ENCODE assay signal across 13 cellular contexts in genomic region chr12:96425973-96426372, GRCh38. TPM values are rescaled to one million over a fixed set of nuclear protein-coding genes. Genes with fewer than 3 reads are reported as not detected.
DNase-seq lines count a peak whose midpoint lies in the region; ATAC-seq lines count a peak whose summit lies in the region.
"Had no signal": no experiment of that assay in that cellular context is flagged by ENCODE, and none has a peak within 500 bp of the region (broad histone marks: within the 10 kb centered on the region; RNA-seq: fewer than 3 reads in every experiment).

No MANE protein-coding gene starts in this region.

- no peaks in the 10 kb centered on the region for H3K27me3 ChIP-seq in GM23248 (replicated peaks; ENCODE audit: insufficient read depth)
- no peaks in the 10 kb centered on the region for H3K27me3 ChIP-seq in MG63
- no peaks in the 10 kb centered on the region for H3K27me3 ChIP-seq in mesenchymal stem cell (ENCODE audit: control insufficient read depth in 1 of 2, insufficient read depth in 1 of 2, low read length in 2 of 2)
- H3K27me3 ChIP-seq: tibial artery had no signal

- H2AFZ ChIP-seq in GM23248 (no peak overlapping the region), mesenchymal stem cell (ENCODE audit: low read depth, low read length) (no peak overlapping the region)

- H3K9me2 ChIP-seq in GM23248 (ENCODE audit: insufficient read depth) = no peaks in the 10 kb centered on the region

- H2BK5ac ChIP-seq in mesenchymal stem cell (ENCODE audit: low read depth, low read length, poor library complexity, severe bottlenecking) = no peak overlapping the region

- peaks cover 46% of the 10 kb centered on the region for H3K4me1 Mint-ChIP-seq in activated naive CD8-positive, alpha-beta T cell treated with anti-CD3 and anti-CD28 coated beads, Interleukin-2, amount 50 U/mL, for 24 hours

- in situ Hi-C loops in GM23248 (cut with MboI) = no loop called here

- H3K79me1 ChIP-seq in mesenchymal stem cell (replicated peaks; ENCODE audit: low read length, poor library complexity, severe bottlenecking) = no peaks in the 10 kb centered on the region

- no peaks in the 10 kb centered on the region for H3K27me3 Mint-ChIP-seq in activated naive CD8-positive, alpha-beta T cell treated with anti-CD3 and anti-CD28 coated beads, Interleukin-2, amount 50 U/mL, for 24 hours

- H3K79me2 ChIP-seq in GM23248 (ENCODE audit: insufficient read depth) = 0 out of 2 replicates have a peak, but pooled peaks cover 6% of the 10 kb centered on the region

- no peak overlapping the region for H2BK15ac ChIP-seq in mesenchymal stem cell (ENCODE audit: low read depth, poor library complexity, severe bottlenecking)

- no peak overlapping the region for H2BK12ac ChIP-seq in mesenchymal stem cell (ENCODE audit: low read length in 2 of 2)

- H2BK120ac ChIP-seq in mesenchymal stem cell (ENCODE audit: low read depth, low read length) = peak overlapping the region; percentile 43

- H4K91ac ChIP-seq in mesenchymal stem cell (ENCODE audit: low read length) = peak overlapping the region; percentile 66

- H3K9ac ChIP-seq in GM23248 (peak overlapping the region; percentile 89), mesenchymal stem cell (ENCODE audit: low read length) (peak overlapping the region; percentile 91)

- H4K20me1 ChIP-seq in GM23248 (ENCODE audit: insufficient read depth) = no peaks in the 10 kb centered on the region

- H3K14ac ChIP-seq in mesenchymal stem cell (ENCODE audit: low read length in 2 of 2) = no peak overlapping the region

- H3K4me3 ChIP-seq in GM23248 (peak overlapping the region; percentile 59; the same call in 1 of the 2 replicates), MG63 (no peak overlapping the region), mesenchymal stem cell (ENCODE audit: insufficient read depth in 1 of 2, low read depth in 1 of 2, low read length in 2 of 2) (peak overlapping the region in 1 of 2 experiments; percentile 47)
- H3K4me3 ChIP-seq: tibial artery had no signal

- 93 to 94% methylated on average over 3 of the region's 3 CpGs for WGBS in GM23248 (ENCODE audit: low coverage in 1 of 2, low lambda C conversion rate in 2 of 2, missing lambda C conversion rate in 2 of 2), 2 experiments
- WGBS in mesenchymal stem cell = 100% methylated on average over 2 of the region's 3 CpGs

- H3K4me2 ChIP-seq in GM23248 (ENCODE audit: unreplicated experiment) (peak overlapping the region; percentile 77), mesenchymal stem cell (ENCODE audit: low read length, poor library complexity, severe bottlenecking) (no peak overlapping the region)

- no peak overlapping the region for H4K8ac ChIP-seq in mesenchymal stem cell (ENCODE audit: low read length)

- H3K4ac ChIP-seq in mesenchymal stem cell (ENCODE audit: low read depth in 1 of 2, low read length in 2 of 2) = no peak overlapping the region

- peak overlapping the region; percentile 88 for H2AK5ac ChIP-seq in mesenchymal stem cell (ENCODE audit: low read length, severe bottlenecking)

- H3K36me3 ChIP-seq in GM23248 (ENCODE audit: low read depth) (0 out of 2 replicates have a peak, but pooled peaks cover 8% of the 10 kb centered on the region), MG63 (no peaks in the 10 kb centered on the region), mesenchymal stem cell (ENCODE audit: control insufficient read depth in 1 of 2, insufficient read depth in 2 of 2, low read depth in 1 of 2, low read length in 2 of 2) (peaks cover 0 to 5% of the 10 kb centered on the region in 2 experiments)
- H3K36me3 ChIP-seq: tibial artery had no signal

- peaks cover 4% of the 10 kb centered on the region for H3K36me3 Mint-ChIP-seq in activated naive CD8-positive, alpha-beta T cell treated with anti-CD3 and anti-CD28 coated beads, Interleukin-2, amount 50 U/mL, for 24 hours (ENCODE audit: low read depth)

- DNase-seq in GM23248 (peak; percentile 61), MG63 (peak; percentile 47), mesenchymal stem cell (peak; percentile 68), D341Med (ENCODE audit: low spot score) (no peak), NCI-H774 (lab: John Stamatoyannopoulos, UW) (no peak), AML-193 (lab: John Stamatoyannopoulos, UW) (no peak)
- no peak for DNase-seq in activated naive CD8-positive, alpha-beta T cell treated with anti-CD3 and anti-CD28 coated beads, Interleukin-2, amount 50 U/mL, for 24 hours
- DNase-seq: aorta, kidney, NCI-H1930, tibial artery had no signal

- H3K9me3 ChIP-seq in GM23248 (ENCODE audit: low read depth) = no peaks in the 10 kb centered on the region
- H3K9me3 ChIP-seq in MG63 = no peaks in the 10 kb centered on the region
- no peaks in the 10 kb centered on the region for H3K9me3 ChIP-seq in mesenchymal stem cell (ENCODE audit: control insufficient read depth, low read length)
- H3K9me3 ChIP-seq: tibial artery had no signal

- H3K4me3 Mint-ChIP-seq in activated naive CD8-positive, alpha-beta T cell treated with anti-CD3 and anti-CD28 coated beads, Interleukin-2, amount 50 U/mL, for 24 hours = peak overlapping the region; percentile 25

- H3K27ac Mint-ChIP-seq in activated naive CD8-positive, alpha-beta T cell treated with anti-CD3 and anti-CD28 coated beads, Interleukin-2, amount 50 U/mL, for 24 hours = peak overlapping the region; percentile 74

- peaks cover 63% of the 10 kb centered on the region for H3F3A ChIP-seq in GM23248 (ENCODE audit: insufficient read depth)

- ATAC-seq in activated naive CD8-positive, alpha-beta T cell treated with anti-CD3 and anti-CD28 coated beads, Interleukin-2, amount 50 U/mL, for 24 hours = no peak
- ATAC-seq in GM21619 (IDR thresholded peaks at IDR 0.05; ENCODE audit: unreplicated experiment) = no peak
- ATAC-seq: Right ventricle myocardium inferior had no signal

- no peak overlapping the region for H3K23ac ChIP-seq in mesenchymal stem cell (ENCODE audit: low read length in 2 of 2)

- H3K4me1 ChIP-seq in GM23248 (ENCODE audit: insufficient read depth) = peaks cover 56% of the 10 kb centered on the region
- peaks cover 11% of the 10 kb centered on the region for H3K4me1 ChIP-seq in mesenchymal stem cell (ENCODE audit: control insufficient read depth, insufficient read depth, low read depth, low read length)
- H3K4me1 ChIP-seq: tibial artery had no signal

- H3K9me3 Mint-ChIP-seq in activated naive CD8-positive, alpha-beta T cell treated with anti-CD3 and anti-CD28 coated beads, Interleukin-2, amount 50 U/mL, for 24 hours = no peaks in the 10 kb centered on the region

- H3K18ac ChIP-seq in mesenchymal stem cell (ENCODE audit: low read depth in 1 of 2, low read length in 2 of 2) = peak overlapping the region in 1 of 2 experiments; percentile 59

- H3K27ac ChIP-seq in GM23248 (peak overlapping the region; percentile 99), mesenchymal stem cell (ENCODE audit: low read length, poor library complexity, severe bottlenecking) (peak overlapping the region; percentile 98)

RNA-seq across cellular contexts. Expression of gene CDK17, which starts 25.7 kb away (rescaled TPM):
- 62.7 and 91.9 TPM in 2 replicates for total RNA-seq in GM23248 (2014; rRNA removed; shearing (Covaris generic))
- 29.3 and 30.0 TPM in 2 replicates for polyA plus RNA-seq in GM23248 (2016; fragmentation: Nextera tagmentation; extraction: Ambion mirVana)
- 18.4 and 57.2 TPM in 2 replicates for total RNA-seq in MG63 (2014; rRNA removed; shearing (Covaris generic); ENCODE audit: low replicate concordance)
- polyA plus RNA-seq in mesenchymal stem cell (2013, experiment 1 of 2) = 16.3 TPM
- 16.3 TPM for polyA plus RNA-seq in mesenchymal stem cell (2013, experiment 2 of 2)

Comparison
In these comparisons a context has a peak if more than half of its experiments do, and no peak if none do; other contexts are left out.
1. DNase-seq: peak in GM23248 (single experiment), MG63 (single experiment) and mesenchymal stem cell (single experiment); none in activated naive CD8-positive, alpha-beta T cell treated with anti-CD3 and anti-CD28 coated beads, Interleukin-2, amount 50 U/mL, for 24 hours (single experiment), D341Med (single experiment), NCI-H774 (single experiment) and AML-193 (0 of 2).